9 cellular contexts compared by ENCODE assay signal in genomic region chr9:72755836-72756235, GRCh38.
"Had no signal": no experiment of that assay in that cellular context is flagged by ENCODE, and none has a peak within 500 bp of the region (broad histone marks: within the 10 kb centered on the region; RNA-seq: fewer than 3 reads in every experiment).

No MANE protein-coding gene starts in this region.

- H3K27ac ChIP-seq: GM23248 had no signal

- FAIRE-seq: H54, HTR-8/SVneo, K562 had no signal

- H2AFZ ChIP-seq: GM23248 had no signal

- H3K9ac ChIP-seq: GM23248 had no signal

- H3K4me3 ChIP-seq: GM23248, K562 had no signal

- ATAC-seq: K562 had no signal

- DNase-seq: GM23248, GOT3, H9, HCEC 1CT, IMR-90, KG1 had no signal
